Comparison of ENCODE assay signal across 1 cellular context in the genomic region with DNA sequence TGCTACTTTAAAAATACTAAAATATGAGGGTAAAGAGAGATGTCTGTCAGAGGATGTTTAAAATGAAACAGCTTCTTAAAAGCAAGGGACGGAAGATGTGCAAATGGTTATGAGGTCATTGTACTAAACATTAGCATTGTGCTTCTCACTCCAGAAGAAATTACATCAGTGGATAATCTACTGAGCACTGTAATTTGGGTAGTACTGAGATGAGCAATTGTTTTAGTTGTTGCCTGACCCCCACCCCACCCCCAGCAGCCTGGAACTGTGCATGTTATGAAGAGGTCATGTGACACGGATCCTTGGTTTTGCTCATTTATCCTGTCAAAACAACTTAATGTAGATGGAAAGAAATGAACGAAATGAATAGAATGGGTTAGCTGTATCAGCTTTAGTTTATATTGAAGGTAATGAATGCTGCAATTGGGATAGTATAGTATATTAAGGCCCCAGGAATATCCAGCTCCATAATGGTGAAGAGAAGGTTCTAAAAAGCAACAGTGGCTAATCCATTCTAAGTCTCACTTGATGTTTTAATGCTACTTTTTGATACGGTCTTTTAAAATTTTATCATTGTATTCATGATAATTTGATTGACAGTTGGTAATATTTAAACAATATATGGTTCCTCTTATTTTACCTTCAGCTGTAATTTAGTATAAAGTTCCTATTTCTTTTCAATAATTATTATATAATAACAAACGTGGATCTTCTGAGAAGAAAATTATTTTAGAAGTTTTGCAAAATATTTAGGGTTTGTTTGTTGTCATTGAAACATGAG.
TF ChIP-seq lines count a peak whose summit lies in the region.

No MANE protein-coding gene starts in this region.

TF ChIP-seq in GM12878, 131 proteins besides CTCF, POLR2A, EP300 and RAD21 (continued from another document and continues in another):
- TF ChIP-seq, protein P1, sequence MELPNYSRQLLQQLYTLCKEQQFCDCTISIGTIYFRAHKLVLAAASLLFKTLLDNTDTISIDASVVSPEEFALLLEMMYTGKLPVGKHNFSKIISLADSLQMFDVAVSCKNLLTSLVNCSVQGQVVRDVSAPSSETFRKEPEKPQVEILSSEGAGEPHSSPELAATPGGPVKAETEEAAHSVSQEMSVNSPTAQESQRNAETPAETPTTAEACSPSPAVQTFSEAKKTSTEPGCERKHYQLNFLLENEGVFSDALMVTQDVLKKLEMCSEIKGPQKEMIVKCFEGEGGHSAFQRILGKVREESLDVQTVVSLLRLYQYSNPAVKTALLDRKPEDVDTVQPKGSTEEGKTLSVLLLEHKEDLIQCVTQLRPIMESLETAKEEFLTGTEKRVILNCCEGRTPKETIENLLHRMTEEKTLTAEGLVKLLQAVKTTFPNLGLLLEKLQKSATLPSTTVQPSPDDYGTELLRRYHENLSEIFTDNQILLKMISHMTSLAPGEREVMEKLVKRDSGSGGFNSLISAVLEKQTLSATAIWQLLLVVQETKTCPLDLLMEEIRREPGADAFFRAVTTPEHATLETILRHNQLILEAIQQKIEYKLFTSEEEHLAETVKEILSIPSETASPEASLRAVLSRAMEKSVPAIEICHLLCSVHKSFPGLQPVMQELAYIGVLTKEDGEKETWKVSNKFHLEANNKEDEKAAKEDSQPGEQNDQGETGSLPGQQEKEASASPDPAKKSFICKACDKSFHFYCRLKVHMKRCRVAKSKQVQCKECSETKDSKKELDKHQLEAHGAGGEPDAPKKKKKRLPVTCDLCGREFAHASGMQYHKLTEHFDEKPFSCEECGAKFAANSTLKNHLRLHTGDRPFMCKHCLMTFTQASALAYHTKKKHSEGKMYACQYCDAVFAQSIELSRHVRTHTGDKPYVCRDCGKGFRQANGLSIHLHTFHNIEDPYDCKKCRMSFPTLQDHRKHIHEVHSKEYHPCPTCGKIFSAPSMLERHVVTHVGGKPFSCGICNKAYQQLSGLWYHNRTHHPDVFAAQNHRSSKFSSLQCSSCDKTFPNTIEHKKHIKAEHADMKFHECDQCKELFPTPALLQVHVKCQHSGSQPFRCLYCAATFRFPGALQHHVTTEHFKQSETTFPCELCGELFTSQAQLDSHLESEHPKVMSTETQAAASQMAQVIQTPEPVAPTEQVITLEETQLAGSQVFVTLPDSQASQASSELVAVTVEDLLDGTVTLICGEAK (IDR thresholded peaks at IDR 0.05; ENCODE audit: borderline replicate concordance): no peak
- TF ChIP-seq ZNF622 (IDR thresholded peaks at IDR 0.05): no peak
- TF ChIP-seq YY1 (IDR thresholded peaks at IDR 0.05; ENCODE audit: low read depth, low read length): no peak
- no peak for TF ChIP-seq SUPT20H (IDR thresholded peaks at IDR 0.05; ENCODE audit: borderline replicate concordance, control insufficient read depth, low read depth, low read length)
- no peak for TF ChIP-seq HDGF (IDR thresholded peaks at IDR 0.05)
- TF ChIP-seq, protein P2, sequence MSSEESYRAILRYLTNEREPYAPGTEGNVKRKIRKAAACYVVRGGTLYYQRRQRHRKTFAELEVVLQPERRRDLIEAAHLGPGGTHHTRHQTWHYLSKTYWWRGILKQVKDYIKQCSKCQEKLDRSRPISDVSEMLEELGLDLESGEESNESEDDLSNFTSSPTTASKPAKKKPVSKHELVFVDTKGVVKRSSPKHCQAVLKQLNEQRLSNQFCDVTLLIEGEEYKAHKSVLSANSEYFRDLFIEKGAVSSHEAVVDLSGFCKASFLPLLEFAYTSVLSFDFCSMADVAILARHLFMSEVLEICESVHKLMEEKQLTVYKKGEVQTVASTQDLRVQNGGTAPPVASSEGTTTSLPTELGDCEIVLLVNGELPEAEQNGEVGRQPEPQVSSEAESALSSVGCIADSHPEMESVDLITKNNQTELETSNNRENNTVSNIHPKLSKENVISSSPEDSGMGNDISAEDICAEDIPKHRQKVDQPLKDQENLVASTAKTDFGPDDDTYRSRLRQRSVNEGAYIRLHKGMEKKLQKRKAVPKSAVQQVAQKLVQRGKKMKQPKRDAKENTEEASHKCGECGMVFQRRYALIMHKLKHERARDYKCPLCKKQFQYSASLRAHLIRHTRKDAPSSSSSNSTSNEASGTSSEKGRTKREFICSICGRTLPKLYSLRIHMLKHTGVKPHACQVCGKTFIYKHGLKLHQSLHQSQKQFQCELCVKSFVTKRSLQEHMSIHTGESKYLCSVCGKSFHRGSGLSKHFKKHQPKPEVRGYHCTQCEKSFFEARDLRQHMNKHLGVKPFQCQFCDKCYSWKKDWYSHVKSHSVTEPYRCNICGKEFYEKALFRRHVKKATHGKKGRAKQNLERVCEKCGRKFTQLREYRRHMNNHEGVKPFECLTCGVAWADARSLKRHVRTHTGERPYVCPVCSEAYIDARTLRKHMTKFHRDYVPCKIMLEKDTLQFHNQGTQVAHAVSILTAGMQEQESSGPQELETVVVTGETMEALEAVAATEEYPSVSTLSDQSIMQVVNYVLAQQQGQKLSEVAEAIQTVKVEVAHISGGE (CRISPR knock-in tag; IDR thresholded peaks at IDR 0.05): no peak
- TF ChIP-seq, protein P3, sequence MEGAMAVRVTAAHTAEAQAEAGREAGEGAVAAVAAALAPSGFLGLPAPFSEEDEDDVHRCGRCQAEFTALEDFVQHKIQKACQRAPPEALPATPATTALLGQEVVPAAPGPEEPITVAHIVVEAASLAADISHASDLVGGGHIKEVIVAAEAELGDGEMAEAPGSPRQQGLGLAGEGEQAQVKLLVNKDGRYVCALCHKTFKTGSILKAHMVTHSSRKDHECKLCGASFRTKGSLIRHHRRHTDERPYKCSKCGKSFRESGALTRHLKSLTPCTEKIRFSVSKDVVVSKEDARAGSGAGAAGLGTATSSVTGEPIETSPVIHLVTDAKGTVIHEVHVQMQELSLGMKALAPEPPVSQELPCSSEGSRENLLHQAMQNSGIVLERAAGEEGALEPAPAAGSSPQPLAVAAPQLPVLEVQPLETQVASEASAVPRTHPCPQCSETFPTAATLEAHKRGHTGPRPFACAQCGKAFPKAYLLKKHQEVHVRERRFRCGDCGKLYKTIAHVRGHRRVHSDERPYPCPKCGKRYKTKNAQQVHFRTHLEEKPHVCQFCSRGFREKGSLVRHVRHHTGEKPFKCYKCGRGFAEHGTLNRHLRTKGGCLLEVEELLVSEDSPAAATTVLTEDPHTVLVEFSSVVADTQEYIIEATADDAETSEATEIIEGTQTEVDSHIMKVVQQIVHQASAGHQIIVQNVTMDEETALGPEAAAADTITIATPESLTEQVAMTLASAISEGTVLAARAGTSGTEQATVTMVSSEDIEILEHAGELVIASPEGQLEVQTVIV (IDR thresholded peaks at IDR 0.05; ENCODE audit: borderline replicate concordance, partially characterized antibody): no peak
- no peak for TF ChIP-seq CHD4 (IDR thresholded peaks at IDR 0.05)
- no peak for TF ChIP-seq SMC3 (IDR thresholded peaks at IDR 0.05; ENCODE audit: borderline replicate concordance, low read length)
- TF ChIP-seq CHD1 (IDR thresholded peaks at IDR 0.05; ENCODE audit: low read depth, low read length): no peak
- TF ChIP-seq, protein P4, sequence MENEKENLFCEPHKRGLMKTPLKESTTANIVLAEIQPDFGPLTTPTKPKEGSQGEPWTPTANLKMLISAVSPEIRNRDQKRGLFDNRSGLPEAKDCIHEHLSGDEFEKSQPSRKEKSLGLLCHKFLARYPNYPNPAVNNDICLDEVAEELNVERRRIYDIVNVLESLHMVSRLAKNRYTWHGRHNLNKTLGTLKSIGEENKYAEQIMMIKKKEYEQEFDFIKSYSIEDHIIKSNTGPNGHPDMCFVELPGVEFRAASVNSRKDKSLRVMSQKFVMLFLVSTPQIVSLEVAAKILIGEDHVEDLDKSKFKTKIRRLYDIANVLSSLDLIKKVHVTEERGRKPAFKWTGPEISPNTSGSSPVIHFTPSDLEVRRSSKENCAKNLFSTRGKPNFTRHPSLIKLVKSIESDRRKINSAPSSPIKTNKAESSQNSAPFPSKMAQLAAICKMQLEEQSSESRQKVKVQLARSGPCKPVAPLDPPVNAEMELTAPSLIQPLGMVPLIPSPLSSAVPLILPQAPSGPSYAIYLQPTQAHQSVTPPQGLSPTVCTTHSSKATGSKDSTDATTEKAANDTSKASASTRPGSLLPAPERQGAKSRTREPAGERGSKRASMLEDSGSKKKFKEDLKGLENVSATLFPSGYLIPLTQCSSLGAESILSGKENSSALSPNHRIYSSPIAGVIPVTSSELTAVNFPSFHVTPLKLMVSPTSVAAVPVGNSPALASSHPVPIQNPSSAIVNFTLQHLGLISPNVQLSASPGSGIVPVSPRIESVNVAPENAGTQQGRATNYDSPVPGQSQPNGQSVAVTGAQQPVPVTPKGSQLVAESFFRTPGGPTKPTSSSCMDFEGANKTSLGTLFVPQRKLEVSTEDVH (IDR thresholded peaks at IDR 0.05; ENCODE audit: low read depth, partially characterized antibody): no peak
- TF ChIP-seq CBFB (IDR thresholded peaks at IDR 0.05; ENCODE audit: low read depth): 0 out of 2 replicates have a peak, but pooled peaks have one; percentile 23
- no peak for TF ChIP-seq POU2F2 (IDR thresholded peaks at IDR 0.05; ENCODE audit: borderline replicate concordance, low read depth, low read length)
- TF ChIP-seq SIN3A (IDR thresholded peaks at IDR 0.05; ENCODE audit: low read depth, low read length): no peak
- TF ChIP-seq PML (IDR thresholded peaks at IDR 0.05; ENCODE audit: low read length): peak; percentile 82; the same call in 1 of the 2 replicates
- TF ChIP-seq NR2C1 (IDR thresholded peaks at IDR 0.05): no peak
- TF ChIP-seq, protein P5, sequence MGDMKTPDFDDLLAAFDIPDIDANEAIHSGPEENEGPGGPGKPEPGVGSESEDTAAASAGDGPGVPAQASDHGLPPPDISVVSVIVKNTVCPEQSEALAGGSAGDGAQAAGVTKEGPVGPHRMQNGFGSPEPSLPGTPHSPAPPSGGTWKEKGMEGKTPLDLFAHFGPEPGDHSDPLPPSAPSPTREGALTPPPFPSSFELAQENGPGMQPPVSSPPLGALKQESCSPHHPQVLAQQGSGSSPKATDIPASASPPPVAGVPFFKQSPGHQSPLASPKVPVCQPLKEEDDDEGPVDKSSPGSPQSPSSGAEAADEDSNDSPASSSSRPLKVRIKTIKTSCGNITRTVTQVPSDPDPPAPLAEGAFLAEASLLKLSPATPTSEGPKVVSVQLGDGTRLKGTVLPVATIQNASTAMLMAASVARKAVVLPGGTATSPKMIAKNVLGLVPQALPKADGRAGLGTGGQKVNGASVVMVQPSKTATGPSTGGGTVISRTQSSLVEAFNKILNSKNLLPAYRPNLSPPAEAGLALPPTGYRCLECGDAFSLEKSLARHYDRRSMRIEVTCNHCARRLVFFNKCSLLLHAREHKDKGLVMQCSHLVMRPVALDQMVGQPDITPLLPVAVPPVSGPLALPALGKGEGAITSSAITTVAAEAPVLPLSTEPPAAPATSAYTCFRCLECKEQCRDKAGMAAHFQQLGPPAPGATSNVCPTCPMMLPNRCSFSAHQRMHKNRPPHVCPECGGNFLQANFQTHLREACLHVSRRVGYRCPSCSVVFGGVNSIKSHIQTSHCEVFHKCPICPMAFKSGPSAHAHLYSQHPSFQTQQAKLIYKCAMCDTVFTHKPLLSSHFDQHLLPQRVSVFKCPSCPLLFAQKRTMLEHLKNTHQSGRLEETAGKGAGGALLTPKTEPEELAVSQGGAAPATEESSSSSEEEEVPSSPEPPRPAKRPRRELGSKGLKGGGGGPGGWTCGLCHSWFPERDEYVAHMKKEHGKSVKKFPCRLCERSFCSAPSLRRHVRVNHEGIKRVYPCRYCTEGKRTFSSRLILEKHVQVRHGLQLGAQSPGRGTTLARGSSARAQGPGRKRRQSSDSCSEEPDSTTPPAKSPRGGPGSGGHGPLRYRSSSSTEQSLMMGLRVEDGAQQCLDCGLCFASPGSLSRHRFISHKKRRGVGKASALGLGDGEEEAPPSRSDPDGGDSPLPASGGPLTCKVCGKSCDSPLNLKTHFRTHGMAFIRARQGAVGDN (IDR thresholded peaks at IDR 0.05): no peak
- TF ChIP-seq JUND (IDR thresholded peaks at IDR 0.05; ENCODE audit: low read depth, low read length): no peak
- TF ChIP-seq, protein P6, sequence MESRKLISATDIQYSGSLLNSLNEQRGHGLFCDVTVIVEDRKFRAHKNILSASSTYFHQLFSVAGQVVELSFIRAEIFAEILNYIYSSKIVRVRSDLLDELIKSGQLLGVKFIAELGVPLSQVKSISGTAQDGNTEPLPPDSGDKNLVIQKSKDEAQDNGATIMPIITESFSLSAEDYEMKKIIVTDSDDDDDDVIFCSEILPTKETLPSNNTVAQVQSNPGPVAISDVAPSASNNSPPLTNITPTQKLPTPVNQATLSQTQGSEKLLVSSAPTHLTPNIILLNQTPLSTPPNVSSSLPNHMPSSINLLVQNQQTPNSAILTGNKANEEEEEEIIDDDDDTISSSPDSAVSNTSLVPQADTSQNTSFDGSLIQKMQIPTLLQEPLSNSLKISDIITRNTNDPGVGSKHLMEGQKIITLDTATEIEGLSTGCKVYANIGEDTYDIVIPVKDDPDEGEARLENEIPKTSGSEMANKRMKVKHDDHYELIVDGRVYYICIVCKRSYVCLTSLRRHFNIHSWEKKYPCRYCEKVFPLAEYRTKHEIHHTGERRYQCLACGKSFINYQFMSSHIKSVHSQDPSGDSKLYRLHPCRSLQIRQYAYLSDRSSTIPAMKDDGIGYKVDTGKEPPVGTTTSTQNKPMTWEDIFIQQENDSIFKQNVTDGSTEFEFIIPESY (IDR thresholded peaks at IDR 0.05): no peak
- no peak for TF ChIP-seq YBX1 (IDR thresholded peaks at IDR 0.05)
- TF ChIP-seq, protein P7, sequence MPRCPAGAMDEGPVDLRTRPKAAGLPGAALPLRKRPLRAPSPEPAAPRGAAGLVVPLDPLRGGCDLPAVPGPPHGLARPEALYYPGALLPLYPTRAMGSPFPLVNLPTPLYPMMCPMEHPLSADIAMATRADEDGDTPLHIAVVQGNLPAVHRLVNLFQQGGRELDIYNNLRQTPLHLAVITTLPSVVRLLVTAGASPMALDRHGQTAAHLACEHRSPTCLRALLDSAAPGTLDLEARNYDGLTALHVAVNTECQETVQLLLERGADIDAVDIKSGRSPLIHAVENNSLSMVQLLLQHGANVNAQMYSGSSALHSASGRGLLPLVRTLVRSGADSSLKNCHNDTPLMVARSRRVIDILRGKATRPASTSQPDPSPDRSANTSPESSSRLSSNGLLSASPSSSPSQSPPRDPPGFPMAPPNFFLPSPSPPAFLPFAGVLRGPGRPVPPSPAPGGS (IDR thresholded peaks at IDR 0.05; ENCODE audit: borderline replicate concordance, insufficient read depth, low read depth, low read length, poor library complexity, severe bottlenecking): peak; percentile 86
- no peak for TF ChIP-seq ZNF384 (IDR thresholded peaks at IDR 0.05; ENCODE audit: borderline replicate concordance, low read depth, low read length)
- TF ChIP-seq ESRRA (IDR thresholded peaks at IDR 0.05; ENCODE audit: low read length): no peak
- TF ChIP-seq, protein P8, sequence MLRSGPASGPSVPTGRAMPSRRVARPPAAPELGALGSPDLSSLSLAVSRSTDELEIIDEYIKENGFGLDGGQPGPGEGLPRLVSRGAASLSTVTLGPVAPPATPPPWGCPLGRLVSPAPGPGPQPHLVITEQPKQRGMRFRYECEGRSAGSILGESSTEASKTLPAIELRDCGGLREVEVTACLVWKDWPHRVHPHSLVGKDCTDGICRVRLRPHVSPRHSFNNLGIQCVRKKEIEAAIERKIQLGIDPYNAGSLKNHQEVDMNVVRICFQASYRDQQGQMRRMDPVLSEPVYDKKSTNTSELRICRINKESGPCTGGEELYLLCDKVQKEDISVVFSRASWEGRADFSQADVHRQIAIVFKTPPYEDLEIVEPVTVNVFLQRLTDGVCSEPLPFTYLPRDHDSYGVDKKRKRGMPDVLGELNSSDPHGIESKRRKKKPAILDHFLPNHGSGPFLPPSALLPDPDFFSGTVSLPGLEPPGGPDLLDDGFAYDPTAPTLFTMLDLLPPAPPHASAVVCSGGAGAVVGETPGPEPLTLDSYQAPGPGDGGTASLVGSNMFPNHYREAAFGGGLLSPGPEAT (IDR thresholded peaks at IDR 0.05; ENCODE audit: low read depth): no peak
- TF ChIP-seq NR2C2 (IDR thresholded peaks at IDR 0.05; ENCODE audit: borderline replicate concordance, control insufficient read depth, insufficient read length, low read depth): no peak
- no peak for TF ChIP-seq SREBF1 (IDR thresholded peaks at IDR 0.05; ENCODE audit: low read length)
- TF ChIP-seq BHLHE40 (IDR thresholded peaks at IDR 0.05; ENCODE audit: borderline replicate concordance in 1 of 2, low read depth in 2 of 2, low read length in 1 of 2): peak in 1 of 2 experiments; percentile 15; a peak in 1 of 4 replicates
- TF ChIP-seq IKZF1 (conservative IDR thresholded peaks at IDR 0.05): peak; percentile 71
